Comparison of ENCODE assay signal across 8 cellular contexts in the genomic region with DNA sequence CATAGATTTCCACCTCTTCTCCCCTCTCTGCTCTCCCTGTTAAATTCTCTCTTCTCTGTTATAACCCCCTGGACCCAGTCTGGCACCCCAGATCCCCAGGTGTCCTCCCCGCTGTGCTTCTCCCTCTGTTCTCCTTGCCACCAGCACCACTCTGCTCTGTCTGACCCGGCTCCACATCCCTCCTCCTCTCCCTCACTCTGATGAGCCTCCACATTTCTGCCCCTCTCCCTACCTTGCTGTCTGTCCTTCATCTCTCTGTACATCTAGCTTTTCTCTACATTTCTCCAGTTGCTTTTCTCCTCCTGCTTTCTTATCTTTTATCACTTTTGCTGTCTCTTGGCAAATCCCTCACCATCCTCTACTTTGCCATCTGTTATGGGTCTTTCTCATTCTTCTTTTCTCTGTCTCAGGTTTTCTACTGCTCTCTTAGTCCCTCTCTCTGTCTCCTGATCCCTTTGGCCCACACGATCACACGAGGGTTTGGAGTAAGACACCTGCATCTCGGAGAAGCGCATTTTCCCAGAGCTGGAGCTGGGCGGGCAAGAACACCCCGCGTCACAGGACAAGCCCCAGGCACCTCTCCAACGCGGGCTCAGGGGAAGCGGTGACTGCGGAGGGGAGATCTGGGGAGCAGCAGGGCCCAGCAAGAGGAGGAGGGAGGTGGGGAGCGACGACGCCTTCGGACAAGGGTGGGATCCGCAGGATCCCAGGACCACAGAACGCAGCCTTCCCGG. TPM values are rescaled to one million over a fixed set of nuclear protein-coding genes. Genes with fewer than 3 reads are reported as not detected.
DNase-seq lines count a peak whose midpoint lies in the region; ATAC-seq and TF ChIP-seq lines count a peak whose summit lies in the region.
"Not testable (repeated sequence)": the region's sequence is repeated elsewhere in the genome, so short reads cannot be mapped to it uniquely, and the experiment has no call there.

No MANE protein-coding gene starts in this region.

- 8 to 10% methylated on average over 7 to 12 of the region's 20 CpGs for WGBS in gastroesophageal sphincter (ENCODE audit: low coverage in 1 of 2), 2 donors

- not testable (repeated sequence) for H3K9me3 ChIP-seq in CD8-positive, alpha-beta memory T cell (ENCODE audit: low read length); gastroesophageal sphincter

- peaks cover 16 to 33% (median 19%) of the 10 kb centered on the region in 3 donors for H3K36me3 Mint-ChIP-seq in CD8-positive, alpha-beta memory T cell

- H3K4me1 ChIP-seq in CD8-positive, alpha-beta memory T cell (ENCODE audit: insufficient read depth, low read length): not testable (repeated sequence)
- peaks cover 0 to 13% (median 0%) of the 10 kb centered on the region in 3 donors for H3K4me1 ChIP-seq in gastroesophageal sphincter

- CTCF ChIA-PET in CD8-positive, alpha-beta memory T cell (lab: Charles Lee): not testable (repeated sequence)

- not testable (repeated sequence) for TF ChIP-seq EP300 in gastroesophageal sphincter (IDR thresholded peaks at IDR 0.05)

- H3K9me3 Mint-ChIP-seq in CD8-positive, alpha-beta memory T cell: not testable (repeated sequence)

- peak overlapping the region; percentile 64 for H3K27ac ChIP-seq in CD8-positive, alpha-beta memory T cell (ENCODE audit: low read depth, low read length)
- H3K27ac ChIP-seq in gastroesophageal sphincter: peak overlapping the region; percentile 19 to 85 (median 73)

- peak overlapping the region; percentile 63 for H3K4me3 ChIP-seq in CD8-positive, alpha-beta memory T cell (ENCODE audit: low read length)
- H3K4me3 ChIP-seq in gastroesophageal sphincter: peak overlapping the region; percentile 63

- TF ChIP-seq CTCF in gastroesophageal sphincter (IDR thresholded peaks at IDR 0.05): not testable (repeated sequence)

- ATAC-seq in GM21515 (IDR thresholded peaks at IDR 0.05; ENCODE audit: unreplicated experiment): peak; percentile 33
- ATAC-seq in SK-N-SH treated with all-trans-retinoic acid at 6 μM for 48 hours: peak; percentile 70
- ATAC-seq in gastroesophageal sphincter: peak; percentile 67

- H3K4me3 Mint-ChIP-seq in CD8-positive, alpha-beta memory T cell: peak overlapping the region; percentile 89 to 96 (median 93)

- POLR2A ChIA-PET in CD8-positive, alpha-beta memory T cell (lab: Charles Lee): not testable (repeated sequence)

- DNase-seq in CD8-positive, alpha-beta memory T cell: peak in 2 of 5 donors; percentile 1 to 2
- peak; percentile 48 for DNase-seq in HT-29 (ENCODE audit: low spot score)
- DNase-seq in amniotic epithelial cell (ENCODE audit: low read depth): peak; percentile 18
- DNase-seq in myocyte (ENCODE audit: low read depth): peak; percentile 5
- peak; percentile 2 for DNase-seq in stimulated activated CD8-positive, alpha-beta memory T cell treated with anti-CD3 and anti-CD28 coated beads, Interleukin-12 subunit alpha, Interleukin-12 subunit beta, amount 100 ng/mL, for 24 hours (ENCODE audit: extremely low read depth)

- H3K27me3 ChIP-seq in CD8-positive, alpha-beta memory T cell (ENCODE audit: insufficient read depth, low read length, poor library complexity, severe bottlenecking); gastroesophageal sphincter: not testable (repeated sequence)

- not testable (repeated sequence) for H3K36me3 ChIP-seq in CD8-positive, alpha-beta memory T cell (ENCODE audit: insufficient read depth, low read length)
- peaks cover 0 to 27% of the 10 kb centered on the region in 2 donors for H3K36me3 ChIP-seq in gastroesophageal sphincter

- peaks cover 29 to 32% (median 32%) of the 10 kb centered on the region in 3 donors for H3K4me1 Mint-ChIP-seq in CD8-positive, alpha-beta memory T cell

- H3K27me3 Mint-ChIP-seq in CD8-positive, alpha-beta memory T cell: not testable (repeated sequence)

- not testable (repeated sequence) for TF ChIP-seq POLR2A in gastroesophageal sphincter (IDR thresholded peaks at IDR 0.05)

- peak overlapping the region; percentile 27 to 97 (median 90) for H3K27ac Mint-ChIP-seq in CD8-positive, alpha-beta memory T cell

RNA-seq across cellular contexts. Expression of a gene that starts 0.8 kb away (rescaled TPM):
- 10 to 100 TPM; 19.8 to 23.7 TPM for total RNA-seq in CD8-positive, alpha-beta memory T cell
- polyA plus RNA-seq in CD8-positive, alpha-beta memory T cell: 22.0 TPM
- total RNA-seq in HT-29 (2014; rRNA removed; shearing (Covaris generic)): 13.2 and 17.1 TPM in 2 replicates
- 10 to 100 TPM in 2 of 4 donors, 1 to 10 TPM in 2; 6.1 to 25.2 (median 11.1) TPM for total RNA-seq in gastroesophageal sphincter
- total RNA-seq in myocyte: 15.0 and 18.9 TPM in 2 replicates
- polyA plus RNA-seq in myocyte (2012): 13.8 TPM

RNA-seq across cellular contexts. Expression of a gene that starts 34.0 kb away (rescaled TPM):
- 10 to 100 TPM; 20.8 to 22.4 TPM for total RNA-seq in CD8-positive, alpha-beta memory T cell
- polyA plus RNA-seq in CD8-positive, alpha-beta memory T cell: 28.1 TPM
- 4.0 and 6.6 TPM in 2 replicates for total RNA-seq in HT-29 (2014; rRNA removed; shearing (Covaris generic))
- total RNA-seq in gastroesophageal sphincter: 10 to 100 TPM in 1 of 4 donors, 1 to 10 TPM in 3; 3.2 to 10.9 (median 6.6) TPM
- 2.4 and 2.8 TPM in 2 replicates for total RNA-seq in myocyte
- 1.4 TPM for polyA plus RNA-seq in myocyte (2012)

RNA-seq across cellular contexts. Expression of a gene that starts 36.8 kb away (rescaled TPM):
- 10 to 100 TPM; 14.7 to 15.8 TPM for total RNA-seq in CD8-positive, alpha-beta memory T cell
- polyA plus RNA-seq in CD8-positive, alpha-beta memory T cell: 26.5 TPM
- total RNA-seq in HT-29 (2014; rRNA removed; shearing (Covaris generic)): 30.4 and 31.0 TPM in 2 replicates
- total RNA-seq in gastroesophageal sphincter (10 to 100 TPM; 10.0 to 17.0 (median 13.2) TPM), myocyte (18.0 and 19.4 TPM in 2 replicates)
- polyA plus RNA-seq in myocyte (2012): 10.1 TPM
